ENCODE assay signal across 20 cellular contexts in genomic region chr6:151232899-151233298, GRCh38.
"Had no signal": no experiment of that assay in that cellular context is flagged by ENCODE, and none has a peak within 500 bp of the region (broad histone marks: within the 10 kb centered on the region; RNA-seq: fewer than 3 reads in every experiment).

No MANE protein-coding gene starts in this region.

- H3K9me3 ChIP-seq: SJSA1 had no signal

- H3K4me3 ChIP-seq: SJSA1, SK-N-MC had no signal

- DNase-seq: Karpas-422, KG1, MM.1S, NCI-H1092 treated with DMSO at 0.1 percent for 48 hours, NCI-H1436, NCI-H187, NCI-H2029, NCI-H2081 treated with DMSO at 0.1 percent for 48 hours, NCI-H2171, NCI-H226, NCI-H446, NCI-H510A, NCI-H524 treated with DMSO at 0.1 percent for 48 hours, NCI-H69, NCI-H774, Right ventricle myocardium superior, RPMI8226, SIG-M5 had no signal

- H3K36me3 ChIP-seq: SJSA1 had no signal

- H3K27ac ChIP-seq: SJSA1, SK-N-MC had no signal

- H3K27me3 ChIP-seq: SJSA1 had no signal

- H3K4me1 ChIP-seq: SJSA1 had no signal
